26 cellular contexts compared by ENCODE assay signal in genomic region chr12:44603701-44604100, GRCh38.
A peak's percentile ranks its signal among the peaks of the same experiment; 100 is the strongest.
DNase-seq lines count a peak whose midpoint lies in the region; TF ChIP-seq lines count a peak whose summit lies in the region.
"Had no signal": no experiment of that assay in that cellular context is flagged by ENCODE, and none has a peak within 500 bp of the region (broad histone marks: within the 10 kb centered on the region; RNA-seq: fewer than 3 reads in every experiment).

No MANE protein-coding gene starts in this region.

- intact Hi-C loops in lower leg skin (cut with DNase I; ENCODE audit: low total_unique reads) (no loop called here), cardiac septum (cut with DNase I) (no loop called here)

- TF ChIP-seq CTCF in lower leg skin (IDR thresholded peaks at IDR 0.05): no peak

- no peaks in the 10 kb centered on the region for H3K27me3 ChIP-seq in ectodermal cell (ENCODE audit: control insufficient read depth, insufficient read depth, low read length, poor library complexity, severe bottlenecking)

- H3K4me3 ChIP-seq in ectodermal cell (ENCODE audit: insufficient read depth, low read depth, low read length) (no peak overlapping the region), lower leg skin (ENCODE audit: low read depth, poor library complexity, severe bottlenecking) (no peak overlapping the region)
- H3K4me3 ChIP-seq: A549, GM23248, K562 had no signal

- H3K4me1 ChIP-seq in ectodermal cell (ENCODE audit: control insufficient read depth, insufficient read depth, low read length): peaks cover 9% of the 10 kb centered on the region
- H3K4me1 ChIP-seq: A549 had no signal

- no peak for TF ChIP-seq POLR2A in lower leg skin (IDR thresholded peaks at IDR 0.05)

- 100% methylated on average over 1 of the region's 1 CpG for WGBS in ectodermal cell, 2 experiments
- WGBS in lower leg skin, 2 donors: 84% methylated on average over 1 of the region's 1 CpG

- no peaks in the 10 kb centered on the region for H3K9me3 ChIP-seq in ectodermal cell (ENCODE audit: control insufficient read depth, low read length)
- H3K9me3 ChIP-seq: A549, SK-N-SH had no signal

- no peaks in the 10 kb centered on the region for H3K36me3 ChIP-seq in ectodermal cell (ENCODE audit: control insufficient read depth, insufficient read depth, low read length)

- peak overlapping the region; percentile 33 for H3K27ac ChIP-seq in ectodermal cell (ENCODE audit: insufficient read depth, low read depth, low read length, poor library complexity, severe bottlenecking)
- H3K27ac ChIP-seq: A549, C4-2B, GM23248 had no signal

- peak; percentile 5 for DNase-seq in Ammon's horn (ENCODE audit: low spot score)
- DNase-seq in NCI-H82 treated with DMSO at 0.1 percent for 48 hours (lab: John Stamatoyannopoulos, UW; ENCODE audit: unreplicated experiment): peak; percentile 86
- peak; percentile 39 for DNase-seq in superior temporal gyrus (ENCODE audit: extremely low spot score)
- DNase-seq in lower leg skin (ENCODE audit: low spot score in 2 of 2): no peak
- DNase-seq in COLO668 (lab: John Stamatoyannopoulos, UW; ENCODE audit: unreplicated experiment): no peak
- no peak for DNase-seq in cardiac septum (ENCODE audit: low spot score)
- DNase-seq: Calu3; CD8-positive, alpha-beta memory T cell; DMS153; DND-41; GM23248; H9; Kasumi-1; NCI-H1105; NCI-H1436 treated with DMSO at 0.1 percent for 48 hours; NCI-H187 treated with DMSO at 0.1 percent for 48 hours; NCI-H2171 treated with DMSO at 0.1 percent for 48 hours; NCI-H345; NCI-H748 treated with DMSO at 0.1 percent for 48 hours; NK-92 treated with Interleukin-12 subunit alpha and Interleukin-12 subunit beta, amount 100 ng/mL, for 24 hours; PC-3; SK-N-SH had no signal

Comparison
In these comparisons a context has a peak if more than half of its experiments do, and no peak if none do; other contexts are left out.
1. DNase-seq: peak in Ammon's horn (single experiment), NCI-H82 treated with DMSO at 0.1 percent for 48 hours (single experiment) and superior temporal gyrus (single experiment); none in lower leg skin (0 of 2), COLO668 (single experiment) and cardiac septum (single experiment).